Comparison of ENCODE assay signal across 17 cellular contexts in genomic region chr4:121693450-121693849, GRCh38. TPM values are rescaled to one million over a fixed set of nuclear protein-coding genes. Genes with fewer than 3 reads are reported as not detected.
DNase-seq lines count a peak whose midpoint lies in the region; ATAC-seq and TF ChIP-seq lines count a peak whose summit lies in the region.
"Had no signal": no experiment of that assay in that cellular context is flagged by ENCODE, and none has a peak within 500 bp of the region (broad histone marks: within the 10 kb centered on the region; RNA-seq: fewer than 3 reads in every experiment).

No MANE protein-coding gene starts in this region.

- H3K27me3 ChIP-seq in heart left ventricle (no peaks in the 10 kb centered on the region), uterus (no peaks in the 10 kb centered on the region), foreskin keratinocyte (no peaks in the 10 kb centered on the region)
- H3K27me3 ChIP-seq: adrenal gland, SJCRH30 had no signal

- DNase-seq in heart left ventricle (no peak), Right ventricle myocardium inferior (ENCODE audit: missing footprints) (no peak), choroid plexus epithelial cell (ENCODE audit: low read depth) (no peak), mesothelial cell of epicardium (ENCODE audit: low spot score in 2 of 2, unreplicated experiment in 2 of 2) (no peak), uterus (no peak), foreskin keratinocyte (no peak), NCI-H146 (lab: John Stamatoyannopoulos, UW) (no peak)
- DNase-seq: activated T-cell treated with anti-CD3 and anti-CD28 coated beads, Interleukin-2, amount 50 U/mL, for 72 hours; adrenal gland; GDM1; HFFc6; immature natural killer cell; KBM-7; mesendoderm; SJCRH30; T-helper 9 cell had no signal

- no peaks in the 10 kb centered on the region for H3K27me3 Mint-ChIP-seq in mesothelial cell of epicardium (ENCODE audit: low read depth)

- 57 to 64% (median 59%) methylated on average over 2 of the region's 2 CpGs for WGBS in heart left ventricle, 4 donors

- H3K9me3 ChIP-seq in heart left ventricle (no peaks in the 10 kb centered on the region), uterus (no peaks in the 10 kb centered on the region)
- H3K9me3 ChIP-seq: adrenal gland, SJCRH30 had no signal

- no peak overlapping the region for H3K4me3 Mint-ChIP-seq in mesothelial cell of epicardium
- H3K4me3 Mint-ChIP-seq: activated T-cell treated with anti-CD3 and anti-CD28 coated beads, Interleukin-2, amount 50 U/mL, for 72 hours; immature natural killer cell had no signal

- H3K4me3 ChIP-seq in heart left ventricle (peak overlapping the region in 7 of 12 donors; percentile 12 to 97 (median 92)), choroid plexus epithelial cell (ENCODE audit: low read depth, low read length) (peak overlapping the region; percentile 42), uterus (no peak overlapping the region)
- H3K4me3 ChIP-seq: SJCRH30 had no signal

- H3K9me3 Mint-ChIP-seq in mesothelial cell of epicardium = no peaks in the 10 kb centered on the region
- H3K9me3 Mint-ChIP-seq: activated T-cell treated with anti-CD3 and anti-CD28 coated beads, Interleukin-2, amount 50 U/mL, for 72 hours; HFFc6; immature natural killer cell had no signal

- peak overlapping the region; percentile 6 for H3K27ac Mint-ChIP-seq in mesothelial cell of epicardium
- H3K27ac Mint-ChIP-seq: activated T-cell treated with anti-CD3 and anti-CD28 coated beads, Interleukin-2, amount 50 U/mL, for 72 hours; HFFc6; immature natural killer cell had no signal

- H3K4me1 Mint-ChIP-seq in mesothelial cell of epicardium = peaks cover 20% of the 10 kb centered on the region

- TF ChIP-seq POLR2A in heart left ventricle (IDR thresholded peaks at IDR 0.05) (no peak), uterus (IDR thresholded peaks at IDR 0.05) (no peak)

- H3K36me3 Mint-ChIP-seq in mesothelial cell of epicardium = peaks cover 8% of the 10 kb centered on the region

- peak overlapping the region in 1 of 12 donors; percentile 42 for H3K27ac ChIP-seq in heart left ventricle
- peak overlapping the region; percentile 38 to 95 for H3K27ac ChIP-seq in uterus
- H3K27ac ChIP-seq in foreskin keratinocyte = no peak overlapping the region
- H3K27ac ChIP-seq: SJCRH30 had no signal

- ATAC-seq in heart left ventricle (no peak), Right ventricle myocardium inferior (no peak), foreskin keratinocyte (no peak), GM19467 (IDR thresholded peaks at IDR 0.05; ENCODE audit: unreplicated experiment) (no peak)
- ATAC-seq: activated T-cell treated with anti-CD3 and anti-CD28 coated beads, Interleukin-2, amount 50 U/mL, for 72 hours had no signal

- TF ChIP-seq CTCF in heart left ventricle (IDR thresholded peaks at IDR 0.05) = no peak
- no peak for TF ChIP-seq CTCF in choroid plexus epithelial cell (conservative IDR thresholded peaks at IDR 0.05; ENCODE audit: low read depth, low read length)
- no peak for TF ChIP-seq CTCF in mesothelial cell of epicardium (IDR thresholded peaks at IDR 0.05; ENCODE audit: unreplicated experiment)
- no peak for TF ChIP-seq CTCF in uterus (IDR thresholded peaks at IDR 0.05)
- no peak for TF ChIP-seq CTCF in foreskin keratinocyte (conservative IDR thresholded peaks at IDR 0.05)

- intact Hi-C loops in heart left ventricle (cut with DNase I) = no loop called here
- intact Hi-C loops in Right ventricle myocardium inferior (cut with DNase I) = no loop called here
- intact Hi-C loops in uterus (cut with DNase I; ENCODE audit: low total_unique reads) = no loop called here

- H3K4me1 ChIP-seq in heart left ventricle (peaks cover 5 to 86% (median 65%) of the 10 kb centered on the region in 12 donors), uterus (peaks cover 0 to 15% of the 10 kb centered on the region in 2 donors), foreskin keratinocyte (peaks cover 46% of the 10 kb centered on the region)

- H3K36me3 ChIP-seq in heart left ventricle = peaks cover 0 to 18% (median 4%) of the 10 kb centered on the region in 9 donors
- no peaks in the 10 kb centered on the region for H3K36me3 ChIP-seq in uterus
- H3K36me3 ChIP-seq: adrenal gland had no signal

RNA-seq across cellular contexts. Expression of gene ANXA5, which starts 3.3 kb away (rescaled TPM):
- total RNA-seq in heart left ventricle (100 to 1,000 TPM; 108 to 283 (median 168) TPM), Right ventricle myocardium inferior (136 TPM), mesothelial cell of epicardium (125 to 137 TPM (median 130 TPM) in 3 replicates), uterus (100 to 1,000 TPM; 255 to 353 (median 316) TPM), foreskin keratinocyte (445 and 484 TPM in 2 replicates)
- polyA plus RNA-seq in heart left ventricle (100 to 1,000 TPM; 104 to 269 TPM), foreskin keratinocyte (393 and 397 TPM in 2 replicates)

Comparison
In these comparisons a context has a peak if more than half of its experiments do, and no peak if none do; other contexts are left out.
1. H3K4me3 ChIP-seq: peak in heart left ventricle (7 of 12) and choroid plexus epithelial cell (single experiment); none in uterus (0 of 2).